ENCODE assay signal across 8 cellular contexts in genomic region chr5:43191740-43192557, GRCh38. TPM values are rescaled to one million over a fixed set of nuclear protein-coding genes. Genes with fewer than 3 reads are reported as not detected.
DNase-seq lines count a peak whose midpoint lies in the region; ATAC-seq and TF ChIP-seq lines count a peak whose summit lies in the region.

Gene NIM1K (plus strand): TSS chr5:43192225. CDS start chr5:43245776, 53,551 bp downstream.

- no peak for DNase-seq in LNCaP clone FGC (ENCODE audit: low read depth)
- DNase-seq in activated CD4-positive, alpha-beta T cell treated with anti-CD3 and anti-CD28 coated beads for 4 hours = peak; percentile 16 to 21
- peak; percentile 1 for DNase-seq in stimulated activated CD4-positive, alpha-beta T cell treated with anti-CD3 and anti-CD28 coated beads, Interleukin-2, amount 100 ng/mL, for 4 hours (ENCODE audit: low read depth)
- no peak for DNase-seq in AML-193 (lab: John Stamatoyannopoulos, UW)

- WGBS in liver = 4% methylated on average over 64 of the region's 64 CpGs

- peak within 1 kb of the TSS; percentile 15 for H3K27ac Mint-ChIP-seq in dendritic cell treated with granulocyte-macrophage colony-stimulating factor and Interleukin-4, amounts not matched to agents 40 ng/mL and 50 ng/mL, for 4 days

- intact Hi-C loops in dendritic cell treated with granulocyte-macrophage colony-stimulating factor and Interleukin-4, amounts not matched to agents 40 ng/mL and 50 ng/mL, for 4 days (cut with micrococcal nuclease) = no loop called here

- H3K27me3 ChIP-seq in liver (ENCODE audit: control insufficient read depth in 4 of 4, insufficient read depth in 4 of 4, low read length in 3 of 4) = peaks cover 0 to 4% (median 2%) of the 10 kb centered on the region in 4 donors

- H3K27me3 Mint-ChIP-seq in dendritic cell treated with granulocyte-macrophage colony-stimulating factor and Interleukin-4, amounts not matched to agents 40 ng/mL and 50 ng/mL, for 4 days = peaks cover 40% of the 10 kb centered on the region

- peak within 1 kb of the TSS; percentile 42; the same call in 1 of the 2 replicates for H3K9ac ChIP-seq in ES-I3 (ENCODE audit: low read depth, low read length)
- no peak within 1 kb of the TSS for H3K9ac ChIP-seq in liver (ENCODE audit: low read depth in 1 of 2, low read length in 2 of 2)

- H3K4me3 Mint-ChIP-seq in dendritic cell treated with granulocyte-macrophage colony-stimulating factor and Interleukin-4, amounts not matched to agents 40 ng/mL and 50 ng/mL, for 4 days = peak within 1 kb of the TSS; percentile 73

- H3K4me1 ChIP-seq in ES-I3 (ENCODE audit: insufficient read depth, low read length) = no peaks in the 10 kb centered on the region; the same call in 1 of the 2 replicates
- H3K4me1 ChIP-seq in liver (ENCODE audit: control insufficient read depth in 4 of 4, insufficient read depth in 4 of 4, low read length in 3 of 4) = peaks cover 10 to 20% (median 18%) of the 10 kb centered on the region in 4 donors

- H3K9me3 Mint-ChIP-seq in dendritic cell treated with granulocyte-macrophage colony-stimulating factor and Interleukin-4, amounts not matched to agents 40 ng/mL and 50 ng/mL, for 4 days = no peaks in the 10 kb centered on the region

- peak within 1 kb of the TSS; percentile 53 for H3K4me3 ChIP-seq in LNCaP clone FGC (ENCODE audit: low read depth, low read length)
- H3K4me3 ChIP-seq in liver (ENCODE audit: low read depth in 1 of 3, low read length in 3 of 3) = peak within 1 kb of the TSS; percentile 46 to 59 (median 50)

- no peak within 1 kb of the TSS for H3K27ac ChIP-seq in liver (ENCODE audit: low read depth in 1 of 2, low read length in 2 of 2)

- H3K36me3 ChIP-seq in ES-I3 (ENCODE audit: insufficient read depth, low read length) (no peaks in the 10 kb centered on the region), liver (ENCODE audit: control insufficient read depth in 4 of 4, insufficient read depth in 3 of 4, low read depth in 1 of 4, low read length in 3 of 4) (no peaks in the 10 kb centered on the region)

- TF ChIP-seq CTCF in LNCaP clone FGC (IDR thresholded peaks at IDR 0.05; ENCODE audit: control insufficient read depth, extremely low read depth, insufficient read depth) (no peak), liver (IDR thresholded peaks at IDR 0.05; ENCODE audit: low read depth, low read length, missing input control) (no peak)

- no peaks in the 10 kb centered on the region for H3K9me3 ChIP-seq in ES-I3 (ENCODE audit: control insufficient read depth, insufficient read depth, low read length)
- no peaks in the 10 kb centered on the region for H3K9me3 ChIP-seq in liver (ENCODE audit: control insufficient read depth in 4 of 4, low read length in 3 of 4)

- TF ChIP-seq RAD21 in liver (IDR thresholded peaks at IDR 0.05) = no peak

- peak; percentile 79 for ATAC-seq in GM21723 (IDR thresholded peaks at IDR 0.05; ENCODE audit: unreplicated experiment)

- H3K4me1 Mint-ChIP-seq in dendritic cell treated with granulocyte-macrophage colony-stimulating factor and Interleukin-4, amounts not matched to agents 40 ng/mL and 50 ng/mL, for 4 days (ENCODE audit: low read depth) = peaks cover 21% of the 10 kb centered on the region

- H3K36me3 Mint-ChIP-seq in dendritic cell treated with granulocyte-macrophage colony-stimulating factor and Interleukin-4, amounts not matched to agents 40 ng/mL and 50 ng/mL, for 4 days (ENCODE audit: low read depth) = no peaks in the 10 kb centered on the region

TF ChIP-seq in liver, 16 proteins besides CTCF, POLR2A, EP300 and RAD21:
- TF ChIP-seq GABPA (IDR thresholded peaks at IDR 0.05 in 1 of 2, conservative IDR thresholded peaks at IDR 0.05 in 1 of 2) (no peak), JUND (IDR thresholded peaks at IDR 0.05) (no peak), HNF4G (IDR thresholded peaks at IDR 0.05) (no peak), REST (IDR thresholded peaks at IDR 0.05) (no peak), EGR1 (IDR thresholded peaks at IDR 0.05; ENCODE audit: low read depth in 2 of 2) (no peak), SP1 (IDR thresholded peaks at IDR 0.05) (no peak), TAF1 (conservative IDR thresholded peaks at IDR 0.05) (no peak)

RNA-seq across cellular contexts. Expression of gene NIM1K, which starts in this region (rescaled TPM):
- not detected for total RNA-seq in liver
- under 1 TPM; 0.07 to 0.15 TPM for polyA plus RNA-seq in liver

Comparison
In these comparisons a context has a peak if more than half of its experiments do, and no peak if none do; other contexts are left out.
1. DNase-seq: peak in activated CD4-positive, alpha-beta T cell treated with anti-CD3 and anti-CD28 coated beads for 4 hours (2 of 2) and stimulated activated CD4-positive, alpha-beta T cell treated with anti-CD3 and anti-CD28 coated beads, Interleukin-2, amount 100 ng/mL, for 4 hours (single experiment); none in LNCaP clone FGC (single experiment) and AML-193 (0 of 2).